ENCODE assay signal across 18 cellular contexts in genomic region chr17:49890077-49890821, GRCh38. TPM values are rescaled to one million over a fixed set of nuclear protein-coding genes. Genes with fewer than 3 reads are reported as not detected.
DNase-seq lines count a peak whose midpoint lies in the region; ATAC-seq and TF ChIP-seq lines count a peak whose summit lies in the region.
"Had no signal": no experiment of that assay in that cellular context is flagged by ENCODE, and none has a peak within 500 bp of the region (broad histone marks: within the 10 kb centered on the region; RNA-seq: fewer than 3 reads in every experiment).

No MANE protein-coding gene starts in this region.

- no peaks in the 10 kb centered on the region for H3K36me3 ChIP-seq in PC-9 (ENCODE audit: low read depth)
- H3K36me3 ChIP-seq in iPS-15b (ENCODE audit: control insufficient read depth, insufficient read depth, low read length) = no peaks in the 10 kb centered on the region
- H3K36me3 ChIP-seq: right lobe of liver, SJCRH30 had no signal

- H3K9ac ChIP-seq in iPS-15b (ENCODE audit: low read depth, low read length) = no peak overlapping the region

- H3K9me3 ChIP-seq in PC-9 (ENCODE audit: insufficient read depth, low read depth) (no peaks in the 10 kb centered on the region), iPS-15b (ENCODE audit: control insufficient read depth, insufficient read depth, low read length) (no peaks in the 10 kb centered on the region)
- H3K9me3 ChIP-seq: mucosa of descending colon, right lobe of liver, SJCRH30 had no signal

- CTCF ChIA-PET in PC-9 (lab: Charles Lee) = interaction anchor here (0.5 to 0.6 kb wide), 2 partner anchors 11 to 14 kb away, joined by 4 read pairs; no protein-coding TSS in a partner anchor

- peak overlapping the region; percentile 52 for H3K4me2 ChIP-seq in PC-9

- H3K4me1 ChIP-seq in PC-9 (replicated peaks; ENCODE audit: insufficient read depth) (peaks cover 91% of the 10 kb centered on the region), iPS-15b (ENCODE audit: control insufficient read depth, insufficient read depth, low read length) (peaks cover 10% of the 10 kb centered on the region)
- H3K4me1 ChIP-seq: right lobe of liver, SJCRH30 had no signal

- no peak for TF ChIP-seq CTCF in PC-9 (conservative IDR thresholded peaks at IDR 0.05)

- peaks cover under 1% of the 10 kb centered on the region; the same call in 1 of the 2 replicates for H3K79me2 ChIP-seq in PC-9 (ENCODE audit: low read depth)

- no peak for DNase-seq in PC-9
- DNase-seq in stromal cell of bone marrow (ENCODE audit: low read depth) = peak; percentile 18
- no peak for DNase-seq in GM19238 (ENCODE audit: insufficient read length, low spot score)
- DNase-seq in medulla oblongata (ENCODE audit: extremely low spot score) = no peak
- DNase-seq in NCI-H146 (lab: John Stamatoyannopoulos, UW) = no peak
- DNase-seq: activated CD4-positive, alpha-beta memory T cell treated with anti-CD3 and anti-CD28 coated beads, Interleukin-2, amount 10 ng/mL, durations not matched to agents 7 days and 5 days; activated T-cell treated with anti-CD3 and anti-CD28 coated beads, Interleukin-2, amount 50 U/mL, for 48 hours; Kasumi-1; mucosa of descending colon; NCI-H1105; right lobe of liver; SJCRH30; stimulated activated CD4-positive, alpha-beta T cell treated with anti-CD3 and anti-CD28 coated beads, Interleukin-1b, Interleukin-23, amount 100 ng/mL, for 48 hours; T-helper 17 cell had no signal

- peaks cover 61% of the 10 kb centered on the region for H3F3A ChIP-seq in PC-9 (ENCODE audit: insufficient read depth, low read depth)

- H3K27me3 ChIP-seq in PC-9 (ENCODE audit: insufficient read depth, low read depth) = no peaks in the 10 kb centered on the region
- peaks cover 49% of the 10 kb centered on the region for H3K27me3 ChIP-seq in iPS-15b (ENCODE audit: control insufficient read depth, insufficient read depth, low read length)
- H3K27me3 ChIP-seq: right lobe of liver had no signal

- intact Hi-C loops in PC-9 (cut with micrococcal nuclease; ENCODE audit: unreplicated experiment) = no loop called here

- no peak overlapping the region for H2AFZ ChIP-seq in PC-9

- H3K4me3 ChIP-seq in PC-9 (no peak overlapping the region), iPS-15b (ENCODE audit: low read depth, low read length) (peak overlapping the region; percentile 22)
- H3K4me3 ChIP-seq: mucosa of descending colon, right lobe of liver, SJCRH30 had no signal

- peak; percentile 1 for ATAC-seq in esophagus mucosa
- ATAC-seq in HG03457 (IDR thresholded peaks at IDR 0.05; ENCODE audit: unreplicated experiment) = no peak
- ATAC-seq: T-helper 17 cell had no signal

- peak overlapping the region; percentile 23; the same call in 1 of the 2 replicates for H3K27ac ChIP-seq in PC-9
- H3K27ac ChIP-seq: right lobe of liver, SJCRH30 had no signal

- H4K20me1 ChIP-seq in PC-9 (ENCODE audit: insufficient read depth) = no peaks in the 10 kb centered on the region

- no peaks in the 10 kb centered on the region for H3K9me2 ChIP-seq in PC-9 (ENCODE audit: insufficient read depth)

- POLR2A ChIA-PET in PC-9 (lab: Charles Lee; ENCODE audit: unreplicated experiment) = no interaction called here

- no TSS peak for BruUV-seq in PC-9 (replicated peaks; lab: Mats Ljungman, UMichigan)

RNA-seq across cellular contexts. Expression of gene TAC4, which starts 42.4 kb away (rescaled TPM):
- total RNA-seq in PC-9 (2021) = not detected in 2 replicates
- total RNA-seq in esophagus mucosa = not detected
- total RNA-seq: activated CD4-positive, alpha-beta memory T cell treated with anti-CD3 and anti-CD28 coated beads, Interleukin-2, amount 10 ng/mL, durations not matched to agents 7 days and 5 days; mucosa of descending colon; OCI-LY7; right lobe of liver; SJCRH30; T-helper 17 cell had no signal
